In genomic region chr15:56772868-56773639, GRCh38 we compare ENCODE assay signal across 12 cellular contexts. TPM values are rescaled to one million over a fixed set of nuclear protein-coding genes. Genes with fewer than 3 reads are reported as not detected.
A peak's percentile ranks its signal among the peaks of the same experiment; 100 is the strongest.
DNase-seq lines count a peak whose midpoint lies in the region; ATAC-seq and TF ChIP-seq lines count a peak whose summit lies in the region.
"Had no signal": no experiment of that assay in that cellular context is flagged by ENCODE, and none has a peak within 500 bp of the region (broad histone marks: within the 10 kb centered on the region; RNA-seq: fewer than 3 reads in every experiment).

No MANE protein-coding gene starts in this region.

- no peak for TF ChIP-seq POLR2A in gastrocnemius medialis (IDR thresholded peaks at IDR 0.05)

- H3K9me3 ChIP-seq in gastrocnemius medialis = no peaks in the 10 kb centered on the region
- H3K9me3 ChIP-seq in T-helper 17 cell (ENCODE audit: control insufficient read depth, low read length, poor library complexity, severe bottlenecking) = no peaks in the 10 kb centered on the region
- no peaks in the 10 kb centered on the region for H3K9me3 ChIP-seq in CD4-positive, alpha-beta memory T cell (ENCODE audit: control insufficient read depth in 1 of 2, low read length in 2 of 2)

- intact Hi-C loops in gastrocnemius medialis (cut with DNase I; ENCODE audit: low total_unique reads) = no loop called here
- intact Hi-C loops in CD4-positive, alpha-beta memory T cell (cut with micrococcal nuclease) = no loop called here

- H3K27me3 ChIP-seq in HL-60 (ENCODE audit: insufficient read depth, poor library complexity, severe bottlenecking) = no peaks in the 10 kb centered on the region
- no peaks in the 10 kb centered on the region for H3K27me3 ChIP-seq in gastrocnemius medialis
- no peaks in the 10 kb centered on the region for H3K27me3 ChIP-seq in CD4-positive, alpha-beta memory T cell (ENCODE audit: insufficient read depth, low read length)
- H3K27me3 ChIP-seq: cardiac muscle cell had no signal

- POLR2A ChIA-PET in CD4-positive, alpha-beta memory T cell (lab: Charles Lee; ENCODE audit: partially characterized antibody) = no interaction called here

- H3K36me3 ChIP-seq in gastrocnemius medialis = no peaks in the 10 kb centered on the region
- H3K36me3 ChIP-seq in CD4-positive, alpha-beta memory T cell (ENCODE audit: insufficient read depth, low read length) = no peaks in the 10 kb centered on the region
- H3K36me3 ChIP-seq: cardiac muscle cell had no signal

- CTCF ChIA-PET in CD4-positive, alpha-beta memory T cell (lab: Charles Lee; ENCODE audit: partially characterized antibody) = no interaction called here

- H3K27ac Mint-ChIP-seq in T-helper 17 cell = no peak overlapping the region
- no peak overlapping the region for H3K27ac Mint-ChIP-seq in CD4-positive, alpha-beta memory T cell
- H3K27ac Mint-ChIP-seq: T-helper 2 cell treated with Interferon-gamma antibody and Interleukin-4, amounts not matched to agents 5 μg/mL and 100 μg/mL, for 36 hours had no signal

- H3K4me1 Mint-ChIP-seq in T-helper 17 cell = no peaks in the 10 kb centered on the region
- H3K4me1 Mint-ChIP-seq in CD4-positive, alpha-beta memory T cell = no peaks in the 10 kb centered on the region

- H3K4me3 Mint-ChIP-seq in T-helper 17 cell = no peak overlapping the region
- H3K4me3 Mint-ChIP-seq in CD4-positive, alpha-beta memory T cell = no peak overlapping the region
- H3K4me3 Mint-ChIP-seq: T-helper 2 cell treated with Interferon-gamma antibody and Interleukin-4, amounts not matched to agents 5 μg/mL and 100 μg/mL, for 36 hours had no signal

- DNase-seq in HL-60 (ENCODE audit: low read depth in 1 of 2, low spot score in 1 of 2) (peak in 1 of 2 experiments; percentile 42), NCI-H526 (lab: John Stamatoyannopoulos, UW) (peak; percentile 9 to 26), fibroblast of villous mesenchyme (ENCODE audit: low read depth) (peak; percentile 77), gastrocnemius medialis (no peak), putamen (ENCODE audit: low spot score) (no peak), T-helper 17 cell (no peak)
- no peak for DNase-seq in CD4-positive, alpha-beta memory T cell
- DNase-seq: hippocampal formation had no signal

- peaks cover 13% of the 10 kb centered on the region for H3K27me3 Mint-ChIP-seq in T-helper 17 cell
- H3K27me3 Mint-ChIP-seq in CD4-positive, alpha-beta memory T cell = peaks cover 9 to 14% of the 10 kb centered on the region in 2 donors

- in situ Hi-C loops in gastrocnemius medialis (cut with MboI; ENCODE audit: low sequenced_read_pairs in 4 of 4) = no loop called here

- H3K27ac ChIP-seq in HL-60 (replicated peaks) (peak overlapping the region; percentile 87), gastrocnemius medialis (peak overlapping the region in 3 of 4 donors; percentile 32 to 72 (median 39))
- no peak overlapping the region for H3K27ac ChIP-seq in CD4-positive, alpha-beta memory T cell (ENCODE audit: low read depth, low read length)
- H3K27ac ChIP-seq: cardiac muscle cell had no signal

- TF ChIP-seq CTCF in HL-60 (IDR thresholded peaks at IDR 0.05; ENCODE audit: insufficient read depth, low read length) (no peak), fibroblast of villous mesenchyme (IDR thresholded peaks at IDR 0.05; ENCODE audit: insufficient read depth, low read depth, low read length) (no peak), gastrocnemius medialis (IDR thresholded peaks at IDR 0.05 in 4 of 5, conservative IDR thresholded peaks at IDR 0.05 in 1 of 5) (no peak)

- H3K4me3 ChIP-seq in HL-60 (replicated peaks; ENCODE audit: insufficient read depth, low read length) (no peak overlapping the region), fibroblast of villous mesenchyme (ENCODE audit: low read depth, low read length) (no peak overlapping the region), gastrocnemius medialis (no peak overlapping the region)
- H3K4me3 ChIP-seq in CD4-positive, alpha-beta memory T cell (ENCODE audit: low read length in 2 of 2) = no peak overlapping the region
- H3K4me3 ChIP-seq: cardiac muscle cell had no signal

- peaks cover 12 to 21% of the 10 kb centered on the region in 2 donors for H3K4me1 ChIP-seq in gastrocnemius medialis
- no peaks in the 10 kb centered on the region for H3K4me1 ChIP-seq in CD4-positive, alpha-beta memory T cell (ENCODE audit: insufficient read depth, low read length)

- peaks cover 5% of the 10 kb centered on the region for H3K36me3 Mint-ChIP-seq in T-helper 17 cell (ENCODE audit: low read depth)
- H3K36me3 Mint-ChIP-seq in CD4-positive, alpha-beta memory T cell = no peaks in the 10 kb centered on the region

- H3K9me3 Mint-ChIP-seq in CD4-positive, alpha-beta memory T cell = no peaks in the 10 kb centered on the region

- ATAC-seq in gastrocnemius medialis (peak; percentile 44 to 63), GM18868 (IDR thresholded peaks at IDR 0.05; ENCODE audit: unreplicated experiment) (no peak), T-helper 17 cell (no peak)
- ATAC-seq: HCT116 had no signal

RNA-seq across cellular contexts. Expression of gene ZNF280D, which starts 39.7 kb away (rescaled TPM):
- total RNA-seq in fibroblast of villous mesenchyme (25.8 and 51.8 TPM in 2 replicates), gastrocnemius medialis (10 to 100 TPM; 19.9 to 45.5 (median 23.4) TPM), T-helper 17 cell (10 to 100 TPM; 30.7 to 34.4 TPM)
- total RNA-seq in CD4-positive, alpha-beta memory T cell = 10 to 100 TPM; 44.5 to 50.1 TPM
- 1 to 10 TPM; 4.1 to 7.9 TPM for polyA plus RNA-seq in CD4-positive, alpha-beta memory T cell

Comparison
In these comparisons a context has a peak if more than half of its experiments do, and no peak if none do; other contexts are left out.
1. DNase-seq: peak in NCI-H526 (2 of 2) and fibroblast of villous mesenchyme (single experiment); none in gastrocnemius medialis (0 of 2), putamen (single experiment), T-helper 17 cell (0 of 3) and CD4-positive, alpha-beta memory T cell (0 of 5).
2. ATAC-seq: peak in gastrocnemius medialis (2 of 2); none in GM18868 (single experiment) and T-helper 17 cell (single experiment).